ENCODE assay signal across 8 cellular contexts in the genomic region with DNA sequence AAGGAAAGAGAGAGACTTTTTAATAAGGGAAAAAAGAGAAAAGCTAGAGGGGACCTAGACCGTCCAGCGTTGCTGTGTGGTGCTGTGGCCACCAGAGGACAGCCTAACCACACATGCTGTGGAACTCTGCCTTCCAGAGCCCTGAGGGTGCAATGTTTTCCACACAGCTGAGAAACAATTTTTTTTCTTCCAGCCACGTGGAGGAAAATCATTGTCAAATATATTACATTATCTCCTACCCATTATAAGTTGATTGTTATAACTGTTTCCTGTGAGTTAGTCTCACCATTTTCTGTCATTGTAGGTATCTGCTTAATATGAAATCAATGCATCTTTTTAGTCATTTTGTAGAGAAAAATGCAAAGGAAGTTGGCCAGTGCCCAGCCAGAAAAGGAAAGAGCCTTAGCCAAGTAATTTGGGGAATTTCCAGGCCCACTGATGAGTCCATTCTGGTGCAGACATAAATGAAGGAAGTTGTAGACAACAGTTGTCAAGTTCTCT. TPM values are rescaled to one million over a fixed set of nuclear protein-coding genes. Genes with fewer than 3 reads are reported as not detected.
DNase-seq lines count a peak whose midpoint lies in the region; ATAC-seq and TF ChIP-seq lines count a peak whose summit lies in the region.

No MANE protein-coding gene starts in this region.

- H3K27ac ChIP-seq in SJCRH30 = no peak overlapping the region
- H3K27ac ChIP-seq in cardiac muscle cell = no peak overlapping the region

- H3K4me1 ChIP-seq in SJCRH30 (peaks cover 5% of the 10 kb centered on the region; the same call in 1 of the 2 replicates), cardiac muscle cell (ENCODE audit: low read depth) (no peaks in the 10 kb centered on the region)

- H3K4me3 ChIP-seq in SJCRH30 (no peak overlapping the region), cardiac muscle cell (no peak overlapping the region)

- peak; percentile 100 for TF ChIP-seq CTCF in cardiac muscle cell (IDR thresholded peaks at IDR 0.05; ENCODE audit: low read depth, low read length)

- no peaks in the 10 kb centered on the region for H3K9me3 ChIP-seq in SJCRH30 (replicated peaks)
- no peaks in the 10 kb centered on the region for H3K9me3 ChIP-seq in cardiac muscle cell (ENCODE audit: low read depth)

- peak; percentile 88 for ATAC-seq in GM21447 (IDR thresholded peaks at IDR 0.05; ENCODE audit: unreplicated experiment)

- DNase-seq in GDM1 (lab: John Stamatoyannopoulos, UW) (peak; percentile 39), HT-29 (ENCODE audit: low spot score) (peak; percentile 66), SJCRH30 (peak; percentile 64 to 85), cardiac muscle cell (ENCODE audit: low read depth in 1 of 2, low spot score in 1 of 2) (peak; percentile 74 to 85), putamen (ENCODE audit: low spot score) (peak; percentile 68), NCI-H187 (lab: John Stamatoyannopoulos, UW) (no peak)
- DNase-seq in activated naive CD4-positive, alpha-beta T cell treated with anti-CD3 and anti-CD28 coated beads, Interleukin-2, amount 50 U/mL, for 16 hours = peak; percentile 58

- H3K36me3 ChIP-seq in SJCRH30 = no peaks in the 10 kb centered on the region
- H3K36me3 ChIP-seq in cardiac muscle cell = no peaks in the 10 kb centered on the region

- H3K27me3 ChIP-seq in SJCRH30 (no peaks in the 10 kb centered on the region), cardiac muscle cell (peaks cover 3% of the 10 kb centered on the region)

RNA-seq across cellular contexts. Expression of gene MRPL19, which starts 5.9 kb away (rescaled TPM):
- 41.7 and 65.3 TPM in 2 replicates for total RNA-seq in HT-29 (2014; rRNA removed; shearing (Covaris generic))
- total RNA-seq in SJCRH30 (2014; rRNA removed; shearing (Covaris generic)) = 74.5 and 85.9 TPM in 2 replicates
- total RNA-seq in cardiac muscle cell = 54.6 TPM in 2 replicates
- 59.7 and 60.8 TPM in 2 replicates for polyA plus RNA-seq in cardiac muscle cell

Comparison
In these comparisons a context has a peak if more than half of its experiments do, and no peak if none do; other contexts are left out.
1. DNase-seq: peak in GDM1 (single experiment), HT-29 (single experiment), SJCRH30 (2 of 2), activated naive CD4-positive, alpha-beta T cell treated with anti-CD3 and anti-CD28 coated beads, Interleukin-2, amount 50 U/mL, for 16 hours (single experiment), cardiac muscle cell (2 of 2) and putamen (single experiment); none in NCI-H187 (0 of 2).